Comparison of ENCODE assay signal across 36 cellular contexts in genomic region chr2:203030545-203030944, GRCh38.
"Had no signal": no experiment of that assay in that cellular context is flagged by ENCODE, and none has a peak within 500 bp of the region (broad histone marks: within the 10 kb centered on the region; RNA-seq: fewer than 3 reads in every experiment).

No MANE protein-coding gene starts in this region.

- H3K9me3 ChIP-seq: adrenal gland, body of pancreas, breast epithelium had no signal

- H3K27me3 Mint-ChIP-seq: activated B cell treated with CpG ODN at 0.5 μM for 24 hours; activated CD4-positive, alpha-beta memory T cell treated with anti-CD3 and anti-CD28 coated beads for 36 hours; activated CD4-positive, alpha-beta T cell treated with anti-CD3 and anti-CD28 coated beads, Interleukin-2, amount 10 ng/mL, durations not matched to agents 24 days and 14 days; activated CD8-positive, alpha-beta T cell treated with anti-CD3 and anti-CD28 coated beads for 36 hours; activated naive CD8-positive, alpha-beta T cell treated with anti-CD3 and anti-CD28 coated beads for 36 hours; activated T-helper 17 cell treated with anti-CD3 and anti-CD28 coated beads, Interleukin-2, amount 50 U/mL, for 72 hours had no signal

- H3K27ac ChIP-seq: adrenal gland, body of pancreas, brain microvascular endothelial cell, breast epithelium, VCaP had no signal

- FAIRE-seq: TTC549 had no signal

- H3K4me1 Mint-ChIP-seq: activated B cell treated with CpG ODN at 0.5 μM for 24 hours had no signal

- H3K4me3 ChIP-seq: adrenal gland, body of pancreas, breast epithelium had no signal

- H3K4me3 Mint-ChIP-seq: activated B cell treated with CpG ODN at 0.5 μM for 24 hours; activated CD4-positive, alpha-beta memory T cell treated with anti-CD3 and anti-CD28 coated beads for 36 hours; activated CD4-positive, alpha-beta T cell treated with anti-CD3 and anti-CD28 coated beads, Interleukin-2, amount 10 ng/mL, durations not matched to agents 24 days and 14 days; activated CD8-positive, alpha-beta T cell treated with anti-CD3 and anti-CD28 coated beads for 36 hours; activated naive CD4-positive, alpha-beta T cell treated with anti-CD3 and anti-CD28 coated beads for 36 hours; activated naive CD8-positive, alpha-beta T cell treated with anti-CD3 and anti-CD28 coated beads for 36 hours; activated T-cell treated with anti-CD3 and anti-CD28 coated beads, Interleukin-2, amount 50 U/mL, for 4 hours; activated T-cell treated with anti-CD3 and anti-CD28 coated beads, Interleukin-2, amount 50 U/mL, for 72 hours; activated T-helper 1 cell treated with anti-CD3 and anti-CD28 coated beads, Interleukin-12 subunit alpha, Interleukin-12 subunit beta, Interleukin-2, Interleukin-4 antibody, amounts not matched to agents 30 ng/mL and 10 ng/mL and 1 ng/mL, durations not matched to agents 14 hours and 24 hours and 36 hours; activated T-helper 17 cell treated with anti-CD3 and anti-CD28 coated beads, Interleukin-2, amount 50 U/mL, for 72 hours; T-helper 1 cell treated with Interleukin-12 subunit alpha and Interleukin-12 subunit beta and Interleukin-4 antibody, amounts not matched to agents 30 μg/mL and 1 μg/mL, for 36 hours; T-helper 2 cell treated with Interferon-gamma antibody and Interleukin-4, amounts not matched to agents 5 μg/mL and 100 μg/mL, for 36 hours had no signal

- H3K27ac Mint-ChIP-seq: activated B cell treated with CpG ODN at 0.5 μM for 24 hours; activated CD4-positive, alpha-beta memory T cell treated with anti-CD3 and anti-CD28 coated beads for 36 hours; activated CD4-positive, alpha-beta T cell treated with anti-CD3 and anti-CD28 coated beads, Interleukin-2, amount 10 ng/mL, durations not matched to agents 24 days and 14 days; activated CD8-positive, alpha-beta T cell treated with anti-CD3 and anti-CD28 coated beads for 36 hours; activated naive CD4-positive, alpha-beta T cell treated with anti-CD3 and anti-CD28 coated beads for 36 hours; activated naive CD4-positive, alpha-beta T cell treated with anti-CD3 and anti-CD28 coated beads, Interleukin-2, amount 50 U/mL, for 72 hours; activated naive CD8-positive, alpha-beta T cell treated with anti-CD3 and anti-CD28 coated beads for 36 hours; activated T-cell treated with anti-CD3 and anti-CD28 coated beads, Interleukin-2, amount 50 U/mL, for 72 hours; activated T-helper 1 cell treated with anti-CD3 and anti-CD28 coated beads, Interleukin-12 subunit alpha, Interleukin-12 subunit beta, Interleukin-2, Interleukin-4 antibody, amounts not matched to agents 30 ng/mL and 10 ng/mL and 1 ng/mL, durations not matched to agents 14 hours and 24 hours and 36 hours; activated T-helper 17 cell treated with anti-CD3 and anti-CD28 coated beads, Interleukin-2, amount 50 U/mL, for 72 hours; T-helper 1 cell treated with Interleukin-12 subunit alpha and Interleukin-12 subunit beta and Interleukin-4 antibody, amounts not matched to agents 30 μg/mL and 1 μg/mL, for 36 hours; T-helper 2 cell treated with Interferon-gamma antibody and Interleukin-4, amounts not matched to agents 5 μg/mL and 100 μg/mL, for 36 hours had no signal

- H3K9me3 Mint-ChIP-seq: activated CD4-positive, alpha-beta memory T cell treated with anti-CD3 and anti-CD28 coated beads for 36 hours; activated CD8-positive, alpha-beta T cell treated with anti-CD3 and anti-CD28 coated beads for 36 hours; activated naive CD4-positive, alpha-beta T cell treated with anti-CD3 and anti-CD28 coated beads for 36 hours; activated T-cell treated with anti-CD3 and anti-CD28 coated beads, Interleukin-2, amount 50 U/mL, for 4 hours; activated T-helper 1 cell treated with anti-CD3 and anti-CD28 coated beads, Interleukin-12 subunit alpha, Interleukin-12 subunit beta, Interleukin-2, Interleukin-4 antibody, amounts not matched to agents 30 ng/mL and 10 ng/mL and 1 ng/mL, durations not matched to agents 14 hours and 24 hours and 36 hours; activated T-helper 17 cell treated with anti-CD3 and anti-CD28 coated beads, Interleukin-2, amount 50 U/mL, for 72 hours; T-helper 1 cell treated with Interleukin-12 subunit alpha and Interleukin-12 subunit beta and Interleukin-4 antibody, amounts not matched to agents 30 μg/mL and 1 μg/mL, for 36 hours had no signal

- ATAC-seq: activated CD8-positive, alpha-beta T cell treated with anti-CD3 and anti-CD28 coated beads for 36 hours; activated naive CD4-positive, alpha-beta T cell treated with anti-CD3 and anti-CD28 coated beads, Interleukin-2, amount 50 U/mL, for 72 hours; activated T-cell treated with anti-CD3 and anti-CD28 coated beads, Interleukin-2, amount 50 U/mL, for 4 hours; activated T-cell treated with anti-CD3 and anti-CD28 coated beads, Interleukin-2, amount 50 U/mL, for 72 hours; activated T-helper 17 cell treated with anti-CD3 and anti-CD28 coated beads, Interleukin-2, amount 50 U/mL, for 72 hours; body of pancreas had no signal

- H3K36me3 ChIP-seq: adrenal gland, brain microvascular endothelial cell, breast epithelium had no signal

- DNase-seq: activated B cell treated with CpG ODN at 0.5 μM for 24 hours; activated CD4-positive, alpha-beta memory T cell treated with anti-CD3 and anti-CD28 coated beads for 36 hours; activated CD4-positive, alpha-beta T cell treated with anti-CD3 and anti-CD28 coated beads for 4 hours; activated CD4-positive, alpha-beta T cell treated with anti-CD3 and anti-CD28 coated beads, Interleukin-2, amount 10 ng/mL, durations not matched to agents 24 days and 14 days; activated CD4-positive, alpha-beta T cell treated with anti-CD3 and anti-CD28 coated beads, Interleukin-2, amount 50 U/mL, for 1 hour; activated CD4-positive, alpha-beta T cell treated with anti-CD3 and anti-CD28 coated beads, Interleukin-2, amount 50 U/mL, for 4 hours; activated CD4-positive, CD25-positive, alpha-beta regulatory T cell treated with anti-CD3 and anti-CD28 coated beads, Interleukin-2, amount 50 U/mL, for 72 hours; activated CD8-positive, alpha-beta memory T cell treated with anti-CD3 and anti-CD28 coated beads, Interleukin-2, amount 50 U/mL, for 4 hours; activated CD8-positive, alpha-beta T cell treated with anti-CD3 and anti-CD28 coated beads for 36 hours; activated effector memory CD4-positive, alpha-beta T cell treated with anti-CD3 and anti-CD28 coated beads, Interleukin-2, amount 50 U/mL, for 16 hours; activated gamma-delta T cell treated with Interleukin-2 at 50 U/mL for 16 hours; activated naive CD4-positive, alpha-beta T cell; activated naive CD4-positive, alpha-beta T cell treated with anti-CD3 and anti-CD28 coated beads for 36 hours; activated naive CD4-positive, alpha-beta T cell treated with anti-CD3 and anti-CD28 coated beads, Interleukin-2, amount 50 U/mL, for 16 hours; activated naive CD8-positive, alpha-beta T cell treated with anti-CD3 and anti-CD28 coated beads for 36 hours; activated T-cell treated with anti-CD3 and anti-CD28 coated beads for 4 hours; activated T-cell treated with anti-CD3 and anti-CD28 coated beads, Interleukin-2, amount 50 U/mL, for 1 hour; activated T-cell treated with anti-CD3 and anti-CD28 coated beads, Interleukin-2, amount 50 U/mL, for 4 hours; activated T-cell treated with anti-CD3 and anti-CD28 coated beads, Interleukin-2, amount 50 U/mL, for 72 hours; adrenal gland; amniotic stem cell; aorta; body of pancreas; brain microvascular endothelial cell; central memory CD4-positive, alpha-beta T cell; T-helper 1 cell; T-helper 2 cell; T-helper 9 cell had no signal

- H3K27me3 ChIP-seq: adrenal gland, body of pancreas, brain microvascular endothelial cell, breast epithelium had no signal

- H3K4me1 ChIP-seq: adrenal gland, body of pancreas, breast epithelium had no signal
